ENCODE assay signal across 13 cellular contexts in genomic region chr2:239181601-239182471, GRCh38.
DNase-seq lines count a peak whose midpoint lies in the region; ATAC-seq and TF ChIP-seq lines count a peak whose summit lies in the region.
"Had no signal": no experiment of that assay in that cellular context is flagged by ENCODE, and none has a peak within 500 bp of the region (broad histone marks: within the 10 kb centered on the region; RNA-seq: fewer than 3 reads in every experiment).

No MANE protein-coding gene starts in this region.

- H3K9me3 ChIP-seq in heart left ventricle: peaks cover 0 to 5% (median 0%) of the 10 kb centered on the region in 12 donors
- H3K9me3 ChIP-seq in spleen: peaks cover 0 to 11% (median 3%) of the 10 kb centered on the region in 8 donors
- H3K9me3 ChIP-seq: neutrophil had no signal

- H3K4me1 ChIP-seq in heart left ventricle (peaks cover 0 to 15% (median 5%) of the 10 kb centered on the region in 12 donors), spleen (no peaks in the 10 kb centered on the region)

- H3K36me3 ChIP-seq in heart left ventricle: peaks cover 0 to 67% (median 28%) of the 10 kb centered on the region in 9 donors
- H3K36me3 ChIP-seq in spleen: peaks cover 0 to 96% (median 44%) of the 10 kb centered on the region in 6 donors

- H3K4me3 ChIP-seq in heart left ventricle (no peak overlapping the region), spleen (no peak overlapping the region)

- no peak for TF ChIP-seq CTCF in heart left ventricle (IDR thresholded peaks at IDR 0.05)
- no peak for TF ChIP-seq CTCF in spleen (IDR thresholded peaks at IDR 0.05 in 8 of 11, conservative IDR thresholded peaks at IDR 0.05 in 3 of 11)

- DNase-seq in NCI-H748 (lab: John Stamatoyannopoulos, UW; ENCODE audit: unreplicated experiment) (peak; percentile 27), NCI-H748 treated with DMSO at 0.1 percent for 48 hours (lab: John Stamatoyannopoulos, UW) (no peak), NCI-H2171 (lab: John Stamatoyannopoulos, UW) (peak; percentile 39), heart left ventricle (peak in 3 of 5 donors; percentile 11 to 63 (median 56)), spleen (peak; percentile 55), NCI-H524 treated with DMSO at 0.1 percent for 48 hours (lab: John Stamatoyannopoulos, UW) (no peak), mucosa of gallbladder (ENCODE audit: low spot score) (no peak)
- no peak for DNase-seq in effector CD8-positive, alpha-beta T cell (lab: John Stamatoyannopoulos, UW)
- DNase-seq: activated T-cell treated with anti-CD3 and anti-CD28 coated beads, Interleukin-2, amount 50 U/mL, for 72 hours; MV-4-11; OCI-M1; trophoblast cell had no signal

- intact Hi-C loops in heart left ventricle (cut with DNase I): no loop called here
- intact Hi-C loops in spleen (cut with DNase I; ENCODE audit: low total_unique reads): no loop called here

- 72 to 83% (median 76%) methylated on average over 20 to 24 of the region's 24 CpGs for WGBS in heart left ventricle, 4 donors
- 90 to 96% (median 92%) methylated on average over 22 to 24 of the region's 24 CpGs for WGBS in spleen, 5 donors

- ATAC-seq in heart left ventricle: peak; percentile 68 to 73 (median 72)

- H3K27ac ChIP-seq in heart left ventricle: peak overlapping the region in 1 of 12 donors; percentile 55
- H3K27ac ChIP-seq in spleen: no peak overlapping the region
- H3K27ac ChIP-seq: neutrophil had no signal

- H3K27me3 ChIP-seq in heart left ventricle (no peaks in the 10 kb centered on the region), spleen (replicated peaks in 1 of 7) (no peaks in the 10 kb centered on the region)
- H3K27me3 ChIP-seq: neutrophil had no signal

- no peak for TF ChIP-seq POLR2A in heart left ventricle (IDR thresholded peaks at IDR 0.05)
- no peak for TF ChIP-seq POLR2A in spleen (IDR thresholded peaks at IDR 0.05)

Comparison
In these comparisons a context has a peak if more than half of its experiments do, and no peak if none do; other contexts are left out.
1. DNase-seq: peak in NCI-H748 (single experiment), NCI-H2171 (single experiment), heart left ventricle (3 of 5) and spleen (single experiment); none in NCI-H748 treated with DMSO at 0.1 percent for 48 hours (single experiment), NCI-H524 treated with DMSO at 0.1 percent for 48 hours (single experiment), mucosa of gallbladder (single experiment) and effector CD8-positive, alpha-beta T cell (single experiment).